Comparison of ENCODE assay signal across 1 cellular context in genomic region chr1:109926662-109927300, GRCh38.
TF ChIP-seq lines count a peak whose summit lies in the region.

No MANE protein-coding gene starts in this region.

TF ChIP-seq in IMR-90, 13 proteins besides CTCF, POLR2A, EP300 and RAD21 (continued from another document):
- TF ChIP-seq ELK1 (IDR thresholded peaks at IDR 0.05; ENCODE audit: borderline replicate concordance, low read depth, low read length): no peak
- no peak for TF ChIP-seq MXI1 (IDR thresholded peaks at IDR 0.05; ENCODE audit: borderline replicate concordance, low read depth, low read length)
- TF ChIP-seq FOS (IDR thresholded peaks at IDR 0.05; ENCODE audit: low read depth, low read length): peak; percentile 65
- TF ChIP-seq BHLHE40 (IDR thresholded peaks at IDR 0.05; ENCODE audit: low read depth, low read length): no peak
- no peak for TF ChIP-seq MAFK (IDR thresholded peaks at IDR 0.05; ENCODE audit: low read depth, low read length)
- TF ChIP-seq CEBPB (IDR thresholded peaks at IDR 0.05; ENCODE audit: low read depth, low read length): peak; percentile 92
- TF ChIP-seq RFX5 (IDR thresholded peaks at IDR 0.05; ENCODE audit: low read depth, low read length): no peak
TF ChIP-seq in IMR-90: peak in this region for 3.
